5 cellular contexts compared by ENCODE assay signal in genomic region chrX:73022093-73022445, GRCh38. TPM values are rescaled to one million over a fixed set of nuclear protein-coding genes. Genes with fewer than 3 reads are reported as not detected.
"Had no signal": no experiment of that assay in that cellular context is flagged by ENCODE, and none has a peak within 500 bp of the region (broad histone marks: within the 10 kb centered on the region; RNA-seq: fewer than 3 reads in every experiment).

No MANE protein-coding gene starts in this region.

RNA-seq across cellular contexts. Expression of gene PABPC1L2B, which starts 19.3 kb away (rescaled TPM):
- total RNA-seq: HepG2, HT-29, HT1080, IMR-90, K562 had no signal

RNA-seq across cellular contexts. Expression of gene PABPC1L2A, which starts 57.2 kb away (rescaled TPM):
- total RNA-seq: HepG2, HT-29, HT1080, IMR-90, K562 had no signal
